Comparison of ENCODE assay signal across 1 cellular context in genomic region chr1:31769720-31770390, GRCh38.
TF ChIP-seq lines count a peak whose summit lies in the region.

No MANE protein-coding gene starts in this region.

TF ChIP-seq in endothelial cell of umbilical vein, 7 proteins besides CTCF, POLR2A, EP300 and RAD21:
- peak; percentile 25 for TF ChIP-seq EZH2 (IDR thresholded peaks at IDR 0.05; ENCODE audit: borderline replicate concordance, low read depth, low read length, severe bottlenecking)
- TF ChIP-seq JUN (IDR thresholded peaks at IDR 0.05; ENCODE audit: borderline replicate concordance, insufficient read depth, insufficient read length, low read depth), result no peak
